In the genomic region with DNA sequence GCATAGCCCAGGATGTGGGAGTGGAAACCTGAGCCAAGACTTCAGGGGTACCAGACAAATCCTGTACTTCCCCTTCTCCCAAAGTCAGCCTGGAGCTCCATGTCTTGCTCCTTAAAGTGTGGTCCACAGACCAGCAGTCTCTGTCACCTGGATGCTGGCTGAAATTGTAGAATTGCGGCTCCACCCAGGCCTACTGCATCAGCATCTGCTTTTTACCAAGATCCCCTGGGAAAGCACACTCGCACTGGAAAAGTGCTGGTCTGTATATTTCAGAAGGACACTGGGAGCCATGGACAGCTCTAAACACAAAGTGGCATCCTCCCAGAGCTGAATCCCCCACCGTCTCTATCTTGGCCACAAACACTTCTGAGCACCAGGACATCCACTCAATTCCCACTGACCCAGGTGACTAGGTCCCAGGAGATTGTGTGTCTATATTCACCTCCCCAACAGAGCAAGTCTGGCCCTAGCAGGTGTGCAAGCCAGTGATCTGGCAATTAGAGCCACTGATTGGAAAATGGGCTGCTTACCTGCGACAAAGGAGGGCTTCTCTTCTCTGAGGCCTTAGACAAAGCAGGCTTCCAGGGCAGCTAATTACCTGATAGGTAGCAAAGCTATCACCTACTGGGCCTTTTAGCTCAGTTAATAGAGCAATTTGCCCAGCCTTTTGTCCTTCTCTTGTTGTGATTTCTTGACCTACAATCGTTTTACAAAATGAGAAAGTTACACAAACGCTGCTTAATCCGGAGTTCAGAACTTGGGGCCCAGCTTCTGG, we compare ENCODE assay signal across 25 cellular contexts.
"Had no signal": no experiment of that assay in that cellular context is flagged by ENCODE, and none has a peak within 500 bp of the region (broad histone marks: within the 10 kb centered on the region; RNA-seq: fewer than 3 reads in every experiment).

No MANE protein-coding gene starts in this region.

- H3K4me3 ChIP-seq: hepatocyte, left lung, lung, psoas muscle, right atrium auricular region, spleen, thyroid gland, vagina had no signal

- DNase-seq: activated CD4-positive, alpha-beta memory T cell treated with anti-CD3 and anti-CD28 coated beads for 36 hours; activated CD4-positive, alpha-beta T cell treated with anti-CD3 and anti-CD28 coated beads for 4 hours; activated naive CD4-positive, alpha-beta T cell treated with Interleukin-2 at 50 U/mL for 16 hours; activated naive CD8-positive, alpha-beta T cell treated with anti-CD3 and anti-CD28 coated beads for 36 hours; activated T-cell treated with anti-CD3 and anti-CD28 coated beads, Interleukin-2, amount 50 U/mL, for 48 hours; central memory CD4-positive, alpha-beta T cell; effector memory CD8-positive, alpha-beta T cell; glutamatergic neuron; immature natural killer cell; kidney glomerular epithelial cell; left lung; naive thymus-derived CD4-positive, alpha-beta T cell; psoas muscle; spleen; stimulated activated CD4-positive, alpha-beta T cell treated with anti-CD3 and anti-CD28 coated beads, Interleukin-4, amount 100 ng/mL, for 24 hours; substantia nigra; thyroid gland; WERI-Rb-1 had no signal

- H3K36me3 Mint-ChIP-seq: activated CD4-positive, alpha-beta memory T cell treated with anti-CD3 and anti-CD28 coated beads for 36 hours; activated naive CD8-positive, alpha-beta T cell treated with anti-CD3 and anti-CD28 coated beads for 36 hours; immature natural killer cell had no signal

- H3K9me3 Mint-ChIP-seq: effector memory CD8-positive, alpha-beta T cell had no signal

- ATAC-seq: effector memory CD8-positive, alpha-beta T cell; esophagus mucosa; left lung; naive thymus-derived CD4-positive, alpha-beta T cell; psoas muscle had no signal

- H3K27ac ChIP-seq: hepatocyte, left lung, psoas muscle, right atrium auricular region, spleen, thyroid gland, vagina, WERI-Rb-1 had no signal

- H3K9me3 ChIP-seq: thyroid gland had no signal

- H3K4me2 ChIP-seq: hepatocyte had no signal

- H3K4me3 Mint-ChIP-seq: activated CD4-positive, alpha-beta memory T cell treated with anti-CD3 and anti-CD28 coated beads for 36 hours; activated naive CD8-positive, alpha-beta T cell treated with anti-CD3 and anti-CD28 coated beads for 36 hours; effector memory CD8-positive, alpha-beta T cell; immature natural killer cell; naive thymus-derived CD4-positive, alpha-beta T cell; stimulated activated naive CD8-positive, alpha-beta T cell treated with anti-CD3 and anti-CD28 coated beads, Interleukin-15, Interleukin-2, amounts not matched to agents 100 ng/mL and 50 ng/mL, for 24 hours; T-helper 2 cell treated with Interferon-gamma antibody and Interleukin-4, amounts not matched to agents 5 μg/mL and 100 μg/mL, for 36 hours had no signal

- H3K79me2 ChIP-seq: hepatocyte had no signal

- H2AFZ ChIP-seq: hepatocyte had no signal

- H3K27me3 ChIP-seq: right atrium auricular region, spleen, thyroid gland, vagina had no signal

- H3K27ac Mint-ChIP-seq: activated CD4-positive, alpha-beta memory T cell treated with anti-CD3 and anti-CD28 coated beads for 36 hours; activated naive CD8-positive, alpha-beta T cell treated with anti-CD3 and anti-CD28 coated beads for 36 hours; effector memory CD8-positive, alpha-beta T cell; immature natural killer cell; naive thymus-derived CD4-positive, alpha-beta T cell; stimulated activated naive CD8-positive, alpha-beta T cell treated with anti-CD3 and anti-CD28 coated beads, Interleukin-15, Interleukin-2, amounts not matched to agents 100 ng/mL and 50 ng/mL, for 24 hours; T-helper 2 cell treated with Interferon-gamma antibody and Interleukin-4, amounts not matched to agents 5 μg/mL and 100 μg/mL, for 36 hours had no signal

- H3K4me1 ChIP-seq: left lung, psoas muscle, right atrium auricular region, spleen, thyroid gland, vagina had no signal

- H3K4me1 Mint-ChIP-seq: activated naive CD8-positive, alpha-beta T cell treated with anti-CD3 and anti-CD28 coated beads for 36 hours; immature natural killer cell had no signal

- H3K36me3 ChIP-seq: left lung, right atrium auricular region, spleen, thyroid gland, vagina, WERI-Rb-1 had no signal
